ENCODE assay signal across 10 cellular contexts in the genomic region with DNA sequence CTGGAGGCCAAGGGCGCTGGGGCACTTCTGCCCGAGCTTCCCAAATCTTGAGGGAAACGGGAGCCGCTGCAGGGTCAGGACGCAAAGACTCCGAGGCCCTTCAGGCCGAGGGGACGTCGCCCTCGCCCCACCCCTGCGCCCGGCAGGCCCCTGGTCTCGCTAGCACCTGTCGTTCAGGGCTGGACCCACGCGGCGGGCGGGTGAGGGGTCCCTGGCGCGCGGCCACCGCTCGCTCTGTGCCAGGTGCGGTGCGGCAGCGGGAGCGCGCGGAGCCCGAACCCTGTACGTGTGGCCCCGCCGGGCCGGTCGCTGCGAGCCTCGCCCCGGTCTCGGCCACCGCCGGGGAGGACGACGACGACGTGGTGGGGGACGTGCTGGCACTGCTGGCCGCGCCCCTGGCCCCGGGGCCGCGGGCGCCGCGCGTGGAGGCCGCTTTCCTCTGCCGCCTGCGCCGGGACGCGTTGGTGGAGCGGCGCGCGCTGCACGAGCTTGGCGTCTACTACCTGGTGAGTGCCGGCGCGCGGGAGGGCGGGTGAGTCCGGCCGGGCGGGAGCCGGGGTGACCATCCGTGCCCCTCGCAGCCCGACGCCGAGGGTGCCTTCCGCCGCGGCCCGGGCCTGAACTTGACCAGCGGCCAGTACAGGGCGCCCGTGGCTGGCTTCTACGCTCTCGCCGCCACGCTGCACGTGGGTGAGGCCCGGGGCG. TPM values are rescaled to one million over a fixed set of nuclear protein-coding genes. Genes with fewer than 3 reads are reported as not detected.
DNase-seq lines count a peak whose midpoint lies in the region; ATAC-seq and TF ChIP-seq lines count a peak whose summit lies in the region.
"Had no signal": no experiment of that assay in that cellular context is flagged by ENCODE, and none has a peak within 500 bp of the region (broad histone marks: within the 10 kb centered on the region; RNA-seq: fewer than 3 reads in every experiment).

No MANE protein-coding gene starts in this region.

- no CpG with 5 or more reads among the region's 95 CpGs for WGBS in iPS DF 6.9 (ENCODE audit: insufficient coverage, insufficient read length)
- WGBS in spleen, 5 donors: 1 to 5% (median 4%) methylated on average over 49 to 95 of the region's 95 CpGs

- ATAC-seq in HG03565 (IDR thresholded peaks at IDR 0.05; ENCODE audit: unreplicated experiment): no peak

- H3K27me3 ChIP-seq in ascending aorta (peaks cover 4% of the 10 kb centered on the region), iPS DF 6.9 (ENCODE audit: control insufficient read depth, insufficient read depth, low read length) (peaks cover 18% of the 10 kb centered on the region), spleen (replicated peaks in 1 of 7) (peaks cover 0 to 67% (median 34%) of the 10 kb centered on the region in 7 donors)
- peaks cover 17% of the 10 kb centered on the region for H3K27me3 ChIP-seq in effector memory CD4-positive, alpha-beta T cell (replicated peaks; ENCODE audit: control insufficient read depth, insufficient read depth, low read length, poor library complexity, severe bottlenecking)

- DNase-seq in NCI-H748 (lab: John Stamatoyannopoulos, UW; ENCODE audit: unreplicated experiment) (peak; percentile 30), NCI-H748 treated with DMSO at 0.1 percent for 48 hours (lab: John Stamatoyannopoulos, UW) (no peak), ascending aorta (ENCODE audit: low spot score in 2 of 2) (peak; percentile 7 to 60), iPS DF 6.9 (ENCODE audit: low read depth, low spot score) (no peak), spleen (peak; percentile 69), COLO829 (ENCODE audit: low spot score) (no peak)
- no peak for DNase-seq in effector memory CD4-positive, alpha-beta T cell
- DNase-seq: amygdala, MM.1S had no signal

- TF ChIP-seq CTCF in ascending aorta (IDR thresholded peaks at IDR 0.05): no peak
- no peak for TF ChIP-seq CTCF in spleen (IDR thresholded peaks at IDR 0.05 in 8 of 11, conservative IDR thresholded peaks at IDR 0.05 in 3 of 11)

- H3K9me3 ChIP-seq in ascending aorta (no peaks in the 10 kb centered on the region), iPS DF 6.9 (ENCODE audit: control insufficient read depth, insufficient read depth, low read length) (no peaks in the 10 kb centered on the region), spleen (no peaks in the 10 kb centered on the region)
- H3K9me3 ChIP-seq in effector memory CD4-positive, alpha-beta T cell (ENCODE audit: control insufficient read depth, low read length): no peaks in the 10 kb centered on the region

- intact Hi-C loops in ascending aorta (cut with DNase I): loop anchor here (5.0 kb wide), 1 partner anchor 99 kb away; no protein-coding TSS in a partner anchor
- intact Hi-C loops in spleen (cut with DNase I; ENCODE audit: low total_unique reads): no loop called here

- H3K4me1 ChIP-seq in ascending aorta: peaks cover 5 to 9% of the 10 kb centered on the region in 2 donors
- peaks cover 4% of the 10 kb centered on the region; the same call in 1 of the 2 replicates for H3K4me1 ChIP-seq in iPS DF 6.9 (ENCODE audit: control insufficient read depth, insufficient read depth, low read length)
- H3K4me1 ChIP-seq in spleen: peaks cover 0 to 40% (median 32%) of the 10 kb centered on the region in 6 donors
- H3K4me1 ChIP-seq in effector memory CD4-positive, alpha-beta T cell (ENCODE audit: control insufficient read depth, insufficient read depth, low read length, poor library complexity, severe bottlenecking): peaks cover 5% of the 10 kb centered on the region

- peak overlapping the region; percentile 30 to 50 for H3K4me3 ChIP-seq in ascending aorta
- H3K4me3 ChIP-seq in iPS DF 6.9 (ENCODE audit: low read length): peak overlapping the region; percentile 47; the same call in 1 of the 2 replicates
- H3K4me3 ChIP-seq in spleen: peak overlapping the region in 2 of 8 donors; percentile 6 to 39
- H3K4me3 ChIP-seq in effector memory CD4-positive, alpha-beta T cell (ENCODE audit: insufficient read depth, low read depth, low read length, poor library complexity, severe bottlenecking): no peak overlapping the region

- H3K36me3 ChIP-seq in ascending aorta: peaks cover 0 to 6% of the 10 kb centered on the region in 2 donors
- H3K36me3 ChIP-seq in iPS DF 6.9 (ENCODE audit: control insufficient read depth, insufficient read depth, low read length): no peaks in the 10 kb centered on the region; the same call in 1 of the 2 replicates
- peaks cover 0 to 23% (median 17%) of the 10 kb centered on the region in 6 donors for H3K36me3 ChIP-seq in spleen
- H3K36me3 ChIP-seq in effector memory CD4-positive, alpha-beta T cell (ENCODE audit: control insufficient read depth, insufficient read depth, low read length): no peaks in the 10 kb centered on the region

- no peak overlapping the region for H3K27ac ChIP-seq in ascending aorta
- H3K27ac ChIP-seq in iPS DF 6.9 (ENCODE audit: low read length): no peak overlapping the region
- no peak overlapping the region for H3K27ac ChIP-seq in spleen
- no peak overlapping the region for H3K27ac ChIP-seq in effector memory CD4-positive, alpha-beta T cell (ENCODE audit: insufficient read depth, low read length, poor library complexity, severe bottlenecking)

- no peak for TF ChIP-seq POLR2A in spleen (IDR thresholded peaks at IDR 0.05)

RNA-seq across cellular contexts. Expression of gene ERFE, which starts 4.9 kb away (rescaled TPM):
- total RNA-seq in ascending aorta (3.3 TPM), spleen (10 to 100 TPM in 1 of 7 donors, 1 to 10 TPM in 5, under 1 TPM in 1; 0.49 to 11.0 (median 2.4) TPM)
- polyA plus RNA-seq in spleen: under 1 TPM; 0.06 to 0.63 (median 0.16) TPM

RNA-seq across cellular contexts. Expression of gene KLHL30, which starts 25.2 kb away (rescaled TPM):
- 28.2 TPM for total RNA-seq in ascending aorta
- under 1 TPM in 5 of 7 donors, not detected in 2; 0.15 to 0.85 (median 0.23) TPM for total RNA-seq in spleen
- under 1 TPM; 0.09 to 0.29 (median 0.22) TPM for polyA plus RNA-seq in spleen

RNA-seq across cellular contexts. Expression of gene ILKAP, which starts 39.8 kb away (rescaled TPM):
- total RNA-seq in ascending aorta: 22.6 TPM
- 10 to 100 TPM; 39.7 to 61.2 (median 47.1) TPM for total RNA-seq in spleen
- 10 to 100 TPM; 46.8 to 64.5 (median 58.5) TPM for polyA plus RNA-seq in spleen

Comparison
In these comparisons a context has a peak if more than half of its experiments do, and no peak if none do; other contexts are left out.
1. DNase-seq: peak in NCI-H748 (single experiment), ascending aorta (2 of 2) and spleen (single experiment); none in NCI-H748 treated with DMSO at 0.1 percent for 48 hours (single experiment), iPS DF 6.9 (single experiment), COLO829 (single experiment) and effector memory CD4-positive, alpha-beta T cell (0 of 3).
2. RNA of gene KLHL30, which starts 25.2 kb away (total RNA-seq): 28.2 TPM in ascending aorta (single experiment); 0.15 to 0.85 TPM in spleen; every median in the first group is over 10 times any median in the second.